Comparison of ENCODE assay signal across 35 cellular contexts in genomic region chr4:12957108-12957507, GRCh38.
"Had no signal": no experiment of that assay in that cellular context is flagged by ENCODE, and none has a peak within 500 bp of the region (broad histone marks: within the 10 kb centered on the region; RNA-seq: fewer than 3 reads in every experiment).

No MANE protein-coding gene starts in this region.

- H3K4me3 Mint-ChIP-seq: activated B cell treated with CpG ODN at 0.5 μM for 24 hours; activated CD4-positive, alpha-beta memory T cell treated with anti-CD3 and anti-CD28 coated beads for 36 hours; activated CD4-positive, alpha-beta T cell treated with anti-CD3 and anti-CD28 coated beads, Interleukin-2, amount 10 ng/mL, durations not matched to agents 24 days and 14 days; activated CD8-positive, alpha-beta T cell treated with anti-CD3 and anti-CD28 coated beads for 36 hours; activated naive CD4-positive, alpha-beta T cell treated with anti-CD3 and anti-CD28 coated beads for 36 hours; activated naive CD8-positive, alpha-beta T cell treated with anti-CD3 and anti-CD28 coated beads for 36 hours; activated T-cell treated with anti-CD3 and anti-CD28 coated beads, Interleukin-2, amount 50 U/mL, for 4 hours; activated T-cell treated with anti-CD3 and anti-CD28 coated beads, Interleukin-2, amount 50 U/mL, for 72 hours; activated T-helper 1 cell treated with anti-CD3 and anti-CD28 coated beads, Interleukin-12 subunit alpha, Interleukin-12 subunit beta, Interleukin-2, Interleukin-4 antibody, amounts not matched to agents 30 ng/mL and 10 ng/mL and 1 ng/mL, durations not matched to agents 14 hours and 24 hours and 36 hours; activated T-helper 17 cell treated with anti-CD3 and anti-CD28 coated beads, Interleukin-2, amount 50 U/mL, for 72 hours; T-helper 1 cell treated with Interleukin-12 subunit alpha and Interleukin-12 subunit beta and Interleukin-4 antibody, amounts not matched to agents 30 μg/mL and 1 μg/mL, for 36 hours; T-helper 2 cell treated with Interferon-gamma antibody and Interleukin-4, amounts not matched to agents 5 μg/mL and 100 μg/mL, for 36 hours had no signal

- H3K4me1 Mint-ChIP-seq: activated B cell treated with CpG ODN at 0.5 μM for 24 hours; activated CD4-positive, alpha-beta T cell treated with anti-CD3 and anti-CD28 coated beads, Interleukin-2, amount 10 ng/mL, durations not matched to agents 24 days and 14 days; activated naive CD8-positive, alpha-beta T cell treated with anti-CD3 and anti-CD28 coated beads for 36 hours; activated T-helper 17 cell treated with anti-CD3 and anti-CD28 coated beads, Interleukin-2, amount 50 U/mL, for 72 hours had no signal

- H3K36me3 ChIP-seq: adrenal gland, brain microvascular endothelial cell, breast epithelium had no signal

- DNase-seq: activated B cell treated with CpG ODN at 0.5 μM for 24 hours; activated CD4-positive, alpha-beta memory T cell treated with anti-CD3 and anti-CD28 coated beads for 36 hours; activated CD4-positive, alpha-beta T cell treated with anti-CD3 and anti-CD28 coated beads for 4 hours; activated CD4-positive, alpha-beta T cell treated with anti-CD3 and anti-CD28 coated beads, Interleukin-2, amount 10 ng/mL, durations not matched to agents 24 days and 14 days; activated CD4-positive, alpha-beta T cell treated with anti-CD3 and anti-CD28 coated beads, Interleukin-2, amount 50 U/mL, for 1 hour; activated CD4-positive, alpha-beta T cell treated with anti-CD3 and anti-CD28 coated beads, Interleukin-2, amount 50 U/mL, for 4 hours; activated CD4-positive, CD25-positive, alpha-beta regulatory T cell treated with anti-CD3 and anti-CD28 coated beads, Interleukin-2, amount 50 U/mL, for 72 hours; activated CD8-positive, alpha-beta memory T cell treated with anti-CD3 and anti-CD28 coated beads, Interleukin-2, amount 50 U/mL, for 4 hours; activated CD8-positive, alpha-beta T cell treated with anti-CD3 and anti-CD28 coated beads for 36 hours; activated effector memory CD4-positive, alpha-beta T cell treated with anti-CD3 and anti-CD28 coated beads, Interleukin-2, amount 50 U/mL, for 16 hours; activated gamma-delta T cell treated with Interleukin-2 at 50 U/mL for 16 hours; activated naive CD4-positive, alpha-beta T cell; activated naive CD4-positive, alpha-beta T cell treated with anti-CD3 and anti-CD28 coated beads for 36 hours; activated naive CD4-positive, alpha-beta T cell treated with anti-CD3 and anti-CD28 coated beads, Interleukin-2, amount 50 U/mL, for 16 hours; activated naive CD8-positive, alpha-beta T cell treated with anti-CD3 and anti-CD28 coated beads for 36 hours; activated T-cell treated with anti-CD3 and anti-CD28 coated beads for 4 hours; activated T-cell treated with anti-CD3 and anti-CD28 coated beads, Interleukin-2, amount 50 U/mL, for 1 hour; activated T-cell treated with anti-CD3 and anti-CD28 coated beads, Interleukin-2, amount 50 U/mL, for 4 hours; activated T-cell treated with anti-CD3 and anti-CD28 coated beads, Interleukin-2, amount 50 U/mL, for 72 hours; adrenal gland; amniotic stem cell; aorta; body of pancreas; brain microvascular endothelial cell; central memory CD4-positive, alpha-beta T cell; T-helper 1 cell; T-helper 2 cell; T-helper 9 cell had no signal

- H3K9me3 Mint-ChIP-seq: activated B cell treated with CpG ODN at 0.5 μM for 24 hours; activated CD4-positive, alpha-beta memory T cell treated with anti-CD3 and anti-CD28 coated beads for 36 hours; activated CD4-positive, alpha-beta T cell treated with anti-CD3 and anti-CD28 coated beads, Interleukin-2, amount 10 ng/mL, durations not matched to agents 24 days and 14 days; activated CD8-positive, alpha-beta T cell treated with anti-CD3 and anti-CD28 coated beads for 36 hours; activated naive CD4-positive, alpha-beta T cell treated with anti-CD3 and anti-CD28 coated beads for 36 hours; activated naive CD4-positive, alpha-beta T cell treated with anti-CD3 and anti-CD28 coated beads, Interleukin-2, amount 50 U/mL, for 72 hours; activated naive CD8-positive, alpha-beta T cell treated with anti-CD3 and anti-CD28 coated beads for 36 hours; activated T-cell treated with anti-CD3 and anti-CD28 coated beads, Interleukin-2, amount 50 U/mL, for 4 hours; activated T-cell treated with anti-CD3 and anti-CD28 coated beads, Interleukin-2, amount 50 U/mL, for 72 hours; activated T-helper 1 cell treated with anti-CD3 and anti-CD28 coated beads, Interleukin-12 subunit alpha, Interleukin-12 subunit beta, Interleukin-2, Interleukin-4 antibody, amounts not matched to agents 30 ng/mL and 10 ng/mL and 1 ng/mL, durations not matched to agents 14 hours and 24 hours and 36 hours; activated T-helper 17 cell treated with anti-CD3 and anti-CD28 coated beads, Interleukin-2, amount 50 U/mL, for 72 hours; T-helper 1 cell treated with Interleukin-12 subunit alpha and Interleukin-12 subunit beta and Interleukin-4 antibody, amounts not matched to agents 30 μg/mL and 1 μg/mL, for 36 hours; T-helper 2 cell treated with Interferon-gamma antibody and Interleukin-4, amounts not matched to agents 5 μg/mL and 100 μg/mL, for 36 hours had no signal

- H3K27ac Mint-ChIP-seq: activated B cell treated with CpG ODN at 0.5 μM for 24 hours; activated CD4-positive, alpha-beta memory T cell treated with anti-CD3 and anti-CD28 coated beads for 36 hours; activated CD4-positive, alpha-beta T cell treated with anti-CD3 and anti-CD28 coated beads, Interleukin-2, amount 10 ng/mL, durations not matched to agents 24 days and 14 days; activated CD8-positive, alpha-beta T cell treated with anti-CD3 and anti-CD28 coated beads for 36 hours; activated naive CD4-positive, alpha-beta T cell treated with anti-CD3 and anti-CD28 coated beads for 36 hours; activated naive CD4-positive, alpha-beta T cell treated with anti-CD3 and anti-CD28 coated beads, Interleukin-2, amount 50 U/mL, for 72 hours; activated naive CD8-positive, alpha-beta T cell treated with anti-CD3 and anti-CD28 coated beads for 36 hours; activated T-cell treated with anti-CD3 and anti-CD28 coated beads, Interleukin-2, amount 50 U/mL, for 72 hours; activated T-helper 1 cell treated with anti-CD3 and anti-CD28 coated beads, Interleukin-12 subunit alpha, Interleukin-12 subunit beta, Interleukin-2, Interleukin-4 antibody, amounts not matched to agents 30 ng/mL and 10 ng/mL and 1 ng/mL, durations not matched to agents 14 hours and 24 hours and 36 hours; activated T-helper 17 cell treated with anti-CD3 and anti-CD28 coated beads, Interleukin-2, amount 50 U/mL, for 72 hours; T-helper 1 cell treated with Interleukin-12 subunit alpha and Interleukin-12 subunit beta and Interleukin-4 antibody, amounts not matched to agents 30 μg/mL and 1 μg/mL, for 36 hours; T-helper 2 cell treated with Interferon-gamma antibody and Interleukin-4, amounts not matched to agents 5 μg/mL and 100 μg/mL, for 36 hours had no signal

- H3K27me3 Mint-ChIP-seq: activated B cell treated with CpG ODN at 0.5 μM for 24 hours; activated CD4-positive, alpha-beta memory T cell treated with anti-CD3 and anti-CD28 coated beads for 36 hours; activated CD4-positive, alpha-beta T cell treated with anti-CD3 and anti-CD28 coated beads, Interleukin-2, amount 10 ng/mL, durations not matched to agents 24 days and 14 days; activated CD8-positive, alpha-beta T cell treated with anti-CD3 and anti-CD28 coated beads for 36 hours; activated naive CD8-positive, alpha-beta T cell treated with anti-CD3 and anti-CD28 coated beads for 36 hours; activated T-helper 17 cell treated with anti-CD3 and anti-CD28 coated beads, Interleukin-2, amount 50 U/mL, for 72 hours had no signal

- H3K9me3 ChIP-seq: adrenal gland, body of pancreas, breast epithelium had no signal

- H3K4me3 ChIP-seq: adrenal gland, body of pancreas, breast epithelium had no signal

- H3K36me3 Mint-ChIP-seq: activated CD4-positive, alpha-beta memory T cell treated with anti-CD3 and anti-CD28 coated beads for 36 hours; activated naive CD4-positive, alpha-beta T cell treated with anti-CD3 and anti-CD28 coated beads, Interleukin-2, amount 50 U/mL, for 72 hours; activated naive CD8-positive, alpha-beta T cell treated with anti-CD3 and anti-CD28 coated beads for 36 hours had no signal

- H3K27ac ChIP-seq: adrenal gland, body of pancreas, brain microvascular endothelial cell, breast epithelium, VCaP had no signal

- H3K4me1 ChIP-seq: adrenal gland, breast epithelium had no signal

- ATAC-seq: activated CD8-positive, alpha-beta T cell treated with anti-CD3 and anti-CD28 coated beads for 36 hours; activated naive CD4-positive, alpha-beta T cell treated with anti-CD3 and anti-CD28 coated beads, Interleukin-2, amount 50 U/mL, for 72 hours; activated T-cell treated with anti-CD3 and anti-CD28 coated beads, Interleukin-2, amount 50 U/mL, for 4 hours; activated T-cell treated with anti-CD3 and anti-CD28 coated beads, Interleukin-2, amount 50 U/mL, for 72 hours; activated T-helper 17 cell treated with anti-CD3 and anti-CD28 coated beads, Interleukin-2, amount 50 U/mL, for 72 hours; body of pancreas had no signal

- H3K27me3 ChIP-seq: adrenal gland, body of pancreas, brain microvascular endothelial cell, breast epithelium had no signal
